ENCODE assay signal across 4 cellular contexts in genomic region chr5:31185951-31186350, GRCh38. TPM values are rescaled to one million over a fixed set of nuclear protein-coding genes. Genes with fewer than 3 reads are reported as not detected.
"Had no signal": no experiment of that assay in that cellular context is flagged by ENCODE, and none has a peak within 500 bp of the region (broad histone marks: within the 10 kb centered on the region; RNA-seq: fewer than 3 reads in every experiment).

No MANE protein-coding gene starts in this region.

- H3K4me3 ChIP-seq: GM23338 had no signal

- DNase-seq: H9 had no signal

RNA-seq across cellular contexts. Expression of gene CDH6, which starts 7.5 kb away (rescaled TPM):
- total RNA-seq: HepG2, HT-29 had no signal
